In genomic region chr12:104478396-104479140, GRCh38 we compare ENCODE assay signal across 9 cellular contexts. TPM values are rescaled to one million over a fixed set of nuclear protein-coding genes. Genes with fewer than 3 reads are reported as not detected.
DNase-seq lines count a peak whose midpoint lies in the region; ATAC-seq, FAIRE-seq and TF ChIP-seq lines count a peak whose summit lies in the region.
"Had no signal": no experiment of that assay in that cellular context is flagged by ENCODE, and none has a peak within 500 bp of the region (broad histone marks: within the 10 kb centered on the region; RNA-seq: fewer than 3 reads in every experiment).

No MANE protein-coding gene starts in this region.

- in situ Hi-C loops in transverse colon (cut with MboI; ENCODE audit: low pct_ligation_motif_present in 1 of 4, low pct_unique_long_range_greater_than_20kb in 1 of 4, low sequenced_read_pairs in 3 of 4) = no loop called here
- in situ Hi-C loops in mammary epithelial cell (cut with MboI; ENCODE audit: low sequenced_read_pairs in 2 of 2) = no loop called here

- H3K9ac ChIP-seq in colonic mucosa (ENCODE audit: low read depth in 2 of 2, low read length in 2 of 2) (peak overlapping the region in 1 of 2 donors; percentile 28), mammary epithelial cell (ENCODE audit: insufficient read depth, low read length) (no peak overlapping the region)

- peak overlapping the region; percentile 60 for H3K27ac ChIP-seq in colonic mucosa
- peak overlapping the region; percentile 52 to 63 (median 60) for H3K27ac ChIP-seq in transverse colon
- H3K27ac ChIP-seq in mammary epithelial cell (ENCODE audit: insufficient read depth, low read depth, low read length) = no peak overlapping the region
- H3K27ac ChIP-seq: SK-N-MC had no signal

- no peak overlapping the region for H3K4me2 ChIP-seq in mammary epithelial cell (ENCODE audit: insufficient read depth, low read depth, low read length)

- no peaks in the 10 kb centered on the region for H3K27me3 ChIP-seq in colonic mucosa
- no peaks in the 10 kb centered on the region for H3K27me3 ChIP-seq in transverse colon
- no peaks in the 10 kb centered on the region for H3K27me3 ChIP-seq in mammary epithelial cell (ENCODE audit: insufficient read depth, low read length)

- TF ChIP-seq CTCF in colonic mucosa (IDR thresholded peaks at IDR 0.05) (no peak), transverse colon (IDR thresholded peaks at IDR 0.05) (no peak), mammary epithelial cell (conservative IDR thresholded peaks at IDR 0.05 in 1 of 2, IDR thresholded peaks at IDR 0.05 in 1 of 2; ENCODE audit: extremely low read depth in 1 of 2, insufficient read depth in 1 of 2, low read depth in 1 of 2, low read length in 2 of 2) (no peak)

- H3K4me3 ChIP-seq in colonic mucosa = no peak overlapping the region
- peak overlapping the region in 1 of 4 donors; percentile 3 for H3K4me3 ChIP-seq in transverse colon
- no peak overlapping the region for H3K4me3 ChIP-seq in mammary epithelial cell (replicated peaks in 1 of 3; ENCODE audit: insufficient read depth in 1 of 3, low read depth in 2 of 3, low read length in 3 of 3)
- H3K4me3 ChIP-seq: SK-N-MC had no signal

- DNase-seq in NOMO-1 treated with dmso at 0.1 percent for 144 hours (lab: John Stamatoyannopoulos, UW; ENCODE audit: unreplicated experiment) = peak; percentile 86
- peak; percentile 21 for DNase-seq in colonic mucosa
- DNase-seq in transverse colon = peak; percentile 38
- DNase-seq in H54 (ENCODE audit: insufficient read length, low spot score) = no peak
- no peak for DNase-seq in mammary epithelial cell
- DNase-seq in COLO668 (lab: John Stamatoyannopoulos, UW; ENCODE audit: unreplicated experiment) = no peak

- H3K4me1 ChIP-seq in colonic mucosa (no peaks in the 10 kb centered on the region), transverse colon (peaks cover 0 to 34% (median 4%) of the 10 kb centered on the region in 4 donors), mammary epithelial cell (ENCODE audit: insufficient read depth, low read length) (peaks cover 10% of the 10 kb centered on the region)

- FAIRE-seq in H54 (lab: Jason Lieb, UNC) = no peak

- dilution Hi-C loops in mammary epithelial cell (cut with HindIII; ENCODE audit: low sequenced_read_pairs) = no loop called here

- peak; percentile 89 for ATAC-seq in GM18873 (IDR thresholded peaks at IDR 0.05; ENCODE audit: low FRiP score, unreplicated experiment)
- ATAC-seq in HG02798 (IDR thresholded peaks at IDR 0.05; ENCODE audit: poor library complexity, unreplicated experiment) = peak; percentile 90

- CTCF ChIA-PET in mammary epithelial cell (lab: Charles Lee; ENCODE audit: low non-redundant PET) = no interaction called here

- TF ChIP-seq POLR2A in transverse colon (IDR thresholded peaks at IDR 0.05) = no peak
- TF ChIP-seq POLR2A in H54 (IDR thresholded peaks at IDR 0.05; ENCODE audit: low read depth, low read length) = no peak

- no peaks in the 10 kb centered on the region for H3K9me3 ChIP-seq in colonic mucosa
- H3K9me3 ChIP-seq in transverse colon = no peaks in the 10 kb centered on the region
- H3K9me3 ChIP-seq in mammary epithelial cell (replicated peaks; ENCODE audit: insufficient read depth, low read length) = no peaks in the 10 kb centered on the region

- TF ChIP-seq EP300 in transverse colon (IDR thresholded peaks at IDR 0.05; ENCODE audit: low read depth) = no peak

- no TSS peak for BruUV-seq in mammary epithelial cell (replicated peaks; lab: Mats Ljungman, UMichigan)

- intact Hi-C loops in colonic mucosa (cut with DNase I) = no loop called here
- intact Hi-C loops in transverse colon (cut with DNase I; ENCODE audit: low total_unique reads) = no loop called here
- intact Hi-C loops in mammary epithelial cell (cut with micrococcal nuclease) = no loop called here

- H4K20me1 ChIP-seq in mammary epithelial cell (ENCODE audit: insufficient read depth, low read length) = no peaks in the 10 kb centered on the region

- H2AFZ ChIP-seq in mammary epithelial cell (ENCODE audit: low read depth, low read length) = no peak overlapping the region

- WGBS in transverse colon (ENCODE audit: low coverage in 1 of 2), 2 donors = 41 to 56% methylated on average over 3 to 8 of the region's 8 CpGs
- WGBS in mammary epithelial cell (ENCODE audit: low coverage, missing lambda C conversion rate) = 94% methylated on average over 6 of the region's 8 CpGs

- peaks cover 74% of the 10 kb centered on the region for H3K79me2 ChIP-seq in mammary epithelial cell (ENCODE audit: insufficient read depth, low read length)

- no peaks in the 10 kb centered on the region for H3K36me3 ChIP-seq in colonic mucosa
- no peaks in the 10 kb centered on the region for H3K36me3 ChIP-seq in transverse colon
- no peaks in the 10 kb centered on the region for H3K36me3 ChIP-seq in mammary epithelial cell (ENCODE audit: insufficient read depth, low read length)

RNA-seq across cellular contexts. Expression of gene CHST11, which starts 21.8 kb away (rescaled TPM):
- total RNA-seq in colonic mucosa (1 to 10 TPM; 2.9 to 4.9 TPM), transverse colon (100 to 1,000 TPM in 1 of 4 donors, 10 to 100 TPM in 2, 1 to 10 TPM in 1; 4.2 to 123 (median 31.5) TPM), mammary epithelial cell (10 to 100 TPM in 1 of 2 donors, 1 to 10 TPM in 1; 7.7 to 35.5 TPM)
- 30.3 TPM for polyA plus RNA-seq in mammary epithelial cell
- polyA minus RNA-seq in mammary epithelial cell = 64.5 TPM

Comparison
In these comparisons a context has a peak if more than half of its experiments do, and no peak if none do; other contexts are left out.
1. DNase-seq: peak in NOMO-1 treated with dmso at 0.1 percent for 144 hours (single experiment), colonic mucosa (single experiment) and transverse colon (single experiment); none in H54 (single experiment), mammary epithelial cell (single experiment) and COLO668 (single experiment).